ENCODE assay signal across 8 cellular contexts in the genomic region with DNA sequence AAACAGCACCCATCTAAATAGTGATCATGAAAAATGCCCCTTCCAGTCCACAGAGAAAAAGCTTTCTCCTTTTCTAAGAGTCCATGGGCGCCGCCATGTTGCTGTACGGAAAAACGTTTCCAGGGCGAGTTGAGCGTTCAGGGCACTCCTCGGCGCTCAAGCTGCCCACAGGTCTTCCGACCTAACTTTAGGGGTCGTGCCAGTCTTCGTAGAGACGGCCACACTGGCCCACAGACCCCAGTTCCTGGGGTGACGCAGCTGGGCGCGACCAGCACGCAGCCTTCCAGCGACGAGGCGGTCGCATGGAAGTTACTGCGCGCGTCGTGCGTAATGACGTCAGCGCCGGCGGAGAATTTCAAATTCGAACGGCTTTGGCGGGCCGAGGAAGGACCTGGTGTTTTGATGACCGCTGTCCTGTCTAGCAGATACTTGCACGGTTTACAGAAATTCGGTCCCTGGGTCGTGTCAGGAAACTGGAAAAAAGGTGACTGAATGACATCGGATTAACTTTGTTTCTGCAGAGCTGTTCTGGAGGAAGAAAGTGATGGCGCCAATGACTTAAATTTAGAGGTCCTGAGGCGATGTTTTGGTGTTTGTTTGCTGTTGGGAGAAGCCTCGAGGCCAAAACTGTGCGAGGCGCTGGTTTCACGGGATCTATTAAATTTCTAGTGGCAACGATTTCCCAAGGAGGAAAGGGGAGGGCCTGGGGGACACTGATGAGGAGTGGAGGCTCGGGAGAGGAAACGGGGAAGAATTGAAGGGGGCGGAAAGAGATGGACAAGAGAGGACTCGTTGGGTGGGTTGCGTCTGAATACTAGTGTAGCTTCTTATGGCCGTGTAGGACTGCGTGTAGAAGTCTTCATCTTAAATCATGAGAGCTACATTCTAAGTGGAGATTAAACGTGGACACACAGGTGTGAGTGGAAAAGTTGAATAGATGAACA. TPM values are rescaled to one million over a fixed set of nuclear protein-coding genes. Genes with fewer than 3 reads are reported as not detected.
DNase-seq lines count a peak whose midpoint lies in the region; ATAC-seq, FAIRE-seq and TF ChIP-seq lines count a peak whose summit lies in the region.

A gene with protein sequence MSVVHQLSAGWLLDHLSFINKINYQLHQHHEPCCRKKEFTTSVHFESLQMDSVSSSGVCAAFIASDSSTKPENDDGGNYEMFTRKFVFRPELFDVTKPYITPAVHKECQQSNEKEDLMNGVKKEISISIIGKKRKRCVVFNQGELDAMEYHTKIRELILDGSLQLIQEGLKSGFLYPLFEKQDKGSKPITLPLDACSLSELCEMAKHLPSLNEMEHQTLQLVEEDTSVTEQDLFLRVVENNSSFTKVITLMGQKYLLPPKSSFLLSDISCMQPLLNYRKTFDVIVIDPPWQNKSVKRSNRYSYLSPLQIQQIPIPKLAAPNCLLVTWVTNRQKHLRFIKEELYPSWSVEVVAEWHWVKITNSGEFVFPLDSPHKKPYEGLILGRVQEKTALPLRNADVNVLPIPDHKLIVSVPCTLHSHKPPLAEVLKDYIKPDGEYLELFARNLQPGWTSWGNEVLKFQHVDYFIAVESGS (minus strand): TSS at position 306 of the 944 bp plus-strand sequence. CDS start 4,289 bp downstream, outside the sequence.
A gene (plus strand): TSS at position 358 of the 944 bp plus-strand sequence. CDS start 1,429 bp downstream, outside the sequence.

- FAIRE-seq in GM12892 (lab: Jason Lieb, UNC), result peak; percentile 95

- H3K27ac ChIP-seq in left ventricle myocardium inferior (replicated peaks), result peak within 1 kb of the TSS; percentile 99

- no peaks in the 10 kb centered on the region for H3K27me3 Mint-ChIP-seq in progenitor cell of endocrine pancreas

- H3K9me3 ChIP-seq in left ventricle myocardium inferior (replicated peaks), result no peaks in the 10 kb centered on the region

- peak within 1 kb of the TSS; percentile 81 for H3K4me3 ChIP-seq in left ventricle myocardium inferior

- no peaks in the 10 kb centered on the region for H3K27me3 ChIP-seq in left ventricle myocardium inferior (ENCODE audit: low read depth)

- peak within 1 kb of the TSS; percentile 94 for H3K4me3 Mint-ChIP-seq in progenitor cell of endocrine pancreas (ENCODE audit: low read depth)

- peaks cover 4% of the 10 kb centered on the region for H3K36me3 Mint-ChIP-seq in progenitor cell of endocrine pancreas (ENCODE audit: insufficient read depth)

- peaks cover 28% of the 10 kb centered on the region for H3K4me1 Mint-ChIP-seq in progenitor cell of endocrine pancreas (ENCODE audit: low read depth)

- peak within 1 kb of the TSS; percentile 99 for H3K27ac Mint-ChIP-seq in progenitor cell of endocrine pancreas

- TF ChIP-seq POLR2A in GM12892 (IDR thresholded peaks at IDR 0.05; ENCODE audit: low read depth, low read length), result peak; percentile 76

- intact Hi-C loops in T-helper 1 cell treated with Interleukin-12 subunit alpha and Interleukin-12 subunit beta and Interleukin-4 antibody, amounts not matched to agents 30 ng/mL and 1 ng/mL, for 36 hours (cut with micrococcal nuclease), result loop anchor here (1.0 to 10.0 kb wide), 14 partner anchors 19 to 1036 kb away; a partner anchor contains a TSS
- intact Hi-C loops in left ventricle myocardium inferior (cut with micrococcal nuclease), result no loop called here

- no peaks in the 10 kb centered on the region for H3K9me3 Mint-ChIP-seq in progenitor cell of endocrine pancreas (ENCODE audit: low read depth)

- peak; percentile 77 for ATAC-seq in HG02678 (IDR thresholded peaks at IDR 0.05; ENCODE audit: unreplicated experiment)

- DNase-seq in GM12892 (ENCODE audit: insufficient read length) (peak; percentile 58), NCI-H1105 treated with DMSO at 0.1 percent for 48 hours (lab: John Stamatoyannopoulos, UW) (peak; percentile 75), amniotic epithelial cell (ENCODE audit: low read depth) (peak; percentile 81), left ventricle myocardium inferior (peak; percentile 84), progenitor cell of endocrine pancreas (ENCODE audit: low spot score, unreplicated experiment) (peak; percentile 69), ureter (ENCODE audit: low spot score) (peak; percentile 85)

- peaks cover 30% of the 10 kb centered on the region for H3K4me1 ChIP-seq in left ventricle myocardium inferior

- no peak for TF ChIP-seq CTCF in left ventricle myocardium inferior (IDR thresholded peaks at IDR 0.05; ENCODE audit: borderline replicate concordance)
- TF ChIP-seq CTCF in progenitor cell of endocrine pancreas (IDR thresholded peaks at IDR 0.05; ENCODE audit: unreplicated experiment), result no peak

- H3K36me3 ChIP-seq in left ventricle myocardium inferior, result peaks cover 7% of the 10 kb centered on the region

RNA-seq across cellular contexts. Expression of the first gene that starts in this region (rescaled TPM):
- 12.2 TPM for polyA plus RNA-seq in GM12892 (2012; ENCODE audit: missing spikeins)
- 21.2 and 23.8 TPM in 2 replicates for total RNA-seq in T-helper 1 cell treated with Interleukin-12 subunit alpha and Interleukin-12 subunit beta and Interleukin-4 antibody, amounts not matched to agents 30 ng/mL and 1 ng/mL, for 36 hours
- total RNA-seq in left ventricle myocardium inferior (7.8 TPM), progenitor cell of endocrine pancreas (11.2 and 11.3 TPM in 2 replicates), ureter (12.9 TPM)

RNA-seq across cellular contexts. Expression of the second gene that starts in this region (rescaled TPM):
- polyA plus RNA-seq in GM12892 (2012; ENCODE audit: missing spikeins), result 24.6 TPM
- total RNA-seq in T-helper 1 cell treated with Interleukin-12 subunit alpha and Interleukin-12 subunit beta and Interleukin-4 antibody, amounts not matched to agents 30 ng/mL and 1 ng/mL, for 36 hours, result 48.9 and 51.3 TPM in 2 replicates
- 0.55 TPM for total RNA-seq in left ventricle myocardium inferior
- 15.0 and 17.4 TPM in 2 replicates for total RNA-seq in progenitor cell of endocrine pancreas
- 0.91 TPM for total RNA-seq in ureter

Comparison
In these comparisons a context has a peak if more than half of its experiments do, and no peak if none do; other contexts are left out.
1. Peak in every context shown above with its lines: DNase-seq, ATAC-seq, H3K4me3 ChIP-seq and H3K27ac ChIP-seq.